ENCODE assay signal across 13 cellular contexts in genomic region chr13:51924756-51925544, GRCh38.
"Had no signal": no experiment of that assay in that cellular context is flagged by ENCODE, and none has a peak within 500 bp of the region (broad histone marks: within the 10 kb centered on the region; RNA-seq: fewer than 3 reads in every experiment).

No MANE protein-coding gene starts in this region.

- H3K36me3 Mint-ChIP-seq: T-cell had no signal

- H3K4me1 ChIP-seq: testis had no signal

- H3K4me1 Mint-ChIP-seq: activated naive CD8-positive, alpha-beta T cell treated with anti-CD3 and anti-CD28 coated beads, Interleukin-2, amount 50 U/mL, for 24 hours; nephron had no signal

- H3K4me3 ChIP-seq: testis had no signal

- H3K27ac ChIP-seq: testis, VCaP had no signal

- H3K9me3 ChIP-seq: testis had no signal

- DNase-seq: activated CD4-positive, alpha-beta T cell treated with anti-CD3 and anti-CD28 coated beads for 4 hours; activated naive CD8-positive, alpha-beta T cell treated with anti-CD3 and anti-CD28 coated beads, Interleukin-2, amount 50 U/mL, for 24 hours; central memory CD4-positive, alpha-beta T cell; kidney; stimulated activated CD4-positive, alpha-beta T cell treated with anti-CD3 and anti-CD28 coated beads, Interleukin-2, amount 100 ng/mL, for 48 hours; T-cell; testis had no signal

- H3K27me3 ChIP-seq: testis had no signal

- H3K27me3 Mint-ChIP-seq: activated naive CD8-positive, alpha-beta T cell treated with anti-CD3 and anti-CD28 coated beads, Interleukin-2, amount 50 U/mL, for 24 hours had no signal

- FAIRE-seq: kidney had no signal

- H3K9me3 Mint-ChIP-seq: activated CD8-positive, alpha-beta T cell treated with anti-CD3 and anti-CD28 coated beads for 36 hours; activated naive CD8-positive, alpha-beta T cell treated with anti-CD3 and anti-CD28 coated beads, Interleukin-2, amount 50 U/mL, for 24 hours; activated T-helper 2 cell treated with anti-CD3 and anti-CD28 coated beads, Interferon-gamma antibody, Interleukin-2, Interleukin-4, amounts not matched to agents 10 μg/mL and 5 μg/mL and 100 μg/mL, durations not matched to agents 14 hours and 24 hours and 36 hours; endodermal cell; nephron; stimulated activated naive CD8-positive, alpha-beta T cell treated with anti-CD3 and anti-CD28 coated beads, Interleukin-15, Interleukin-2, amounts not matched to agents 100 ng/mL and 50 ng/mL, for 24 hours; T-cell had no signal

- H3K27ac Mint-ChIP-seq: activated CD8-positive, alpha-beta T cell treated with anti-CD3 and anti-CD28 coated beads for 36 hours; activated naive CD8-positive, alpha-beta T cell treated with anti-CD3 and anti-CD28 coated beads, Interleukin-2, amount 50 U/mL, for 24 hours; activated T-helper 2 cell treated with anti-CD3 and anti-CD28 coated beads, Interferon-gamma antibody, Interleukin-2, Interleukin-4, amounts not matched to agents 10 μg/mL and 5 μg/mL and 100 μg/mL, durations not matched to agents 14 hours and 24 hours and 36 hours; endodermal cell; nephron; stimulated activated naive CD8-positive, alpha-beta T cell treated with anti-CD3 and anti-CD28 coated beads, Interleukin-15, Interleukin-2, amounts not matched to agents 100 ng/mL and 50 ng/mL, for 24 hours; T-cell had no signal

- H3K4me3 Mint-ChIP-seq: activated CD8-positive, alpha-beta T cell treated with anti-CD3 and anti-CD28 coated beads for 36 hours; activated naive CD8-positive, alpha-beta T cell treated with anti-CD3 and anti-CD28 coated beads, Interleukin-2, amount 50 U/mL, for 24 hours; endodermal cell; nephron; stimulated activated naive CD8-positive, alpha-beta T cell treated with anti-CD3 and anti-CD28 coated beads, Interleukin-15, Interleukin-2, amounts not matched to agents 100 ng/mL and 50 ng/mL, for 24 hours; T-cell had no signal

- ATAC-seq: T-cell had no signal
